Comparison of ENCODE assay signal across 18 cellular contexts in genomic region chr12:115873416-115874082, GRCh38.
DNase-seq lines count a peak whose midpoint lies in the region; ATAC-seq, FAIRE-seq and TF ChIP-seq lines count a peak whose summit lies in the region.
"Had no signal": no experiment of that assay in that cellular context is flagged by ENCODE, and none has a peak within 500 bp of the region (broad histone marks: within the 10 kb centered on the region; RNA-seq: fewer than 3 reads in every experiment).

No MANE protein-coding gene starts in this region.

- no peak; the same call in 2 of the 3 replicates for ATAC-seq in RWPE2 (ENCODE audit: low read depth)
- ATAC-seq: gastroesophageal sphincter, natural killer cell had no signal

- no peaks in the 10 kb centered on the region for H3K36me3 ChIP-seq in HUES64 (ENCODE audit: insufficient read depth, low read length)
- H3K36me3 ChIP-seq in RWPE2 (ENCODE audit: low read depth) = no peaks in the 10 kb centered on the region
- H3K36me3 ChIP-seq in Karpas-422 (ENCODE audit: insufficient read depth, low read length) = no peaks in the 10 kb centered on the region
- H3K36me3 ChIP-seq: gastroesophageal sphincter had no signal

- H3K4me3 ChIP-seq in HUES64 (ENCODE audit: low read length) (peak overlapping the region; percentile 30), RWPE2 (ENCODE audit: severe bottlenecking) (no peak overlapping the region), Karpas-422 (ENCODE audit: low read length) (no peak overlapping the region)
- H3K4me3 ChIP-seq: gastroesophageal sphincter had no signal

- H3K9ac ChIP-seq in HUES64 (ENCODE audit: low read depth, low read length) (peak overlapping the region; percentile 62), Karpas-422 (ENCODE audit: low read length) (no peak overlapping the region)

- TF ChIP-seq CTCF in RWPE2 (IDR thresholded peaks at IDR 0.05; ENCODE audit: poor library complexity, severe bottlenecking) (no peak), D721Med (IDR thresholded peaks at IDR 0.05; ENCODE audit: insufficient read depth, missing control alignments) (no peak)

- no peak overlapping the region for H3K4me2 ChIP-seq in Karpas-422 (ENCODE audit: low read depth, low read length, poor library complexity, severe bottlenecking)

- no peaks in the 10 kb centered on the region for H3K79me2 ChIP-seq in Karpas-422 (ENCODE audit: low read length)

- H4K20me1 ChIP-seq in Karpas-422 (ENCODE audit: insufficient read depth, low read depth, low read length) = no peaks in the 10 kb centered on the region

- WGBS in HUES64 = 91% methylated on average over 3 of the region's 4 CpGs

- no peaks in the 10 kb centered on the region for H3K27me3 ChIP-seq in HUES64 (ENCODE audit: insufficient read depth, low read length)
- no peaks in the 10 kb centered on the region for H3K27me3 ChIP-seq in RWPE2 (ENCODE audit: insufficient read depth, poor library complexity, severe bottlenecking)
- H3K27me3 ChIP-seq in Karpas-422 (ENCODE audit: low read length) = no peaks in the 10 kb centered on the region

- FAIRE-seq in D721Med (lab: Jason Lieb, UNC) = no peak
- FAIRE-seq: endothelial cell of umbilical vein had no signal

- H2AFZ ChIP-seq in Karpas-422 (ENCODE audit: low read length) = no peak overlapping the region

- H3K9me3 ChIP-seq in HUES64 (ENCODE audit: insufficient read depth, low read depth, low read length) = no peaks in the 10 kb centered on the region
- H3K9me3 ChIP-seq in RWPE2 (ENCODE audit: severe bottlenecking) = no peaks in the 10 kb centered on the region
- H3K9me3 ChIP-seq in Karpas-422 (ENCODE audit: low read length) = no peaks in the 10 kb centered on the region

- H3K9me2 ChIP-seq in Karpas-422 (replicated peaks; ENCODE audit: insufficient read depth, low read length) = no peaks in the 10 kb centered on the region

- peak; percentile 87 for DNase-seq in DMS153 treated with DMSO at 0.1 percent for 48 hours (lab: John Stamatoyannopoulos, UW; ENCODE audit: unreplicated experiment)
- no peak for DNase-seq in RWPE2 (ENCODE audit: low spot score)
- peak; percentile 81 for DNase-seq in left kidney (ENCODE audit: low read depth, low spot score)
- no peak for DNase-seq in D721Med (ENCODE audit: insufficient read length, low spot score)
- DNase-seq in AML-193 (lab: John Stamatoyannopoulos, UW) = no peak
- no peak for DNase-seq in NCI-H146 (lab: John Stamatoyannopoulos, UW)
- DNase-seq in Karpas-422 = no peak
- DNase-seq: activated effector memory CD4-positive, alpha-beta T cell treated with anti-CD3 and anti-CD28 coated beads, Interleukin-2, amount 50 U/mL, for 16 hours; anterior cingulate cortex; COR-L47; GOT3; natural killer cell; NCI-H2081; Right ventricle myocardium superior; stimulated activated CD4-positive, alpha-beta T cell treated with anti-CD3 and anti-CD28 coated beads, Interleukin-15, amount 100 ng/mL, for 24 hours had no signal

- H3K27ac ChIP-seq in HUES64 (ENCODE audit: low read depth, low read length) (peak overlapping the region; percentile 83), RWPE2 (ENCODE audit: poor library complexity, severe bottlenecking) (peak overlapping the region; percentile 18), Karpas-422 (ENCODE audit: low read length) (no peak overlapping the region)
- H3K27ac ChIP-seq: gastroesophageal sphincter had no signal

- peaks cover 28% of the 10 kb centered on the region for H3K4me1 ChIP-seq in HUES64 (ENCODE audit: insufficient read depth, low read length)
- peaks cover 14% of the 10 kb centered on the region for H3K4me1 ChIP-seq in RWPE2 (ENCODE audit: insufficient read depth, poor library complexity, severe bottlenecking)
- no peaks in the 10 kb centered on the region for H3K4me1 ChIP-seq in Karpas-422 (ENCODE audit: low read length)
- H3K4me1 ChIP-seq: gastroesophageal sphincter had no signal

Comparison
In these comparisons a context has a peak if more than half of its experiments do, and no peak if none do; other contexts are left out.
1. DNase-seq: peak in DMS153 treated with DMSO at 0.1 percent for 48 hours (single experiment) and left kidney (single experiment); none in RWPE2 (single experiment), D721Med (single experiment), AML-193 (0 of 2), NCI-H146 (single experiment) and Karpas-422 (single experiment).